11 cellular contexts compared by ENCODE assay signal in the genomic region with DNA sequence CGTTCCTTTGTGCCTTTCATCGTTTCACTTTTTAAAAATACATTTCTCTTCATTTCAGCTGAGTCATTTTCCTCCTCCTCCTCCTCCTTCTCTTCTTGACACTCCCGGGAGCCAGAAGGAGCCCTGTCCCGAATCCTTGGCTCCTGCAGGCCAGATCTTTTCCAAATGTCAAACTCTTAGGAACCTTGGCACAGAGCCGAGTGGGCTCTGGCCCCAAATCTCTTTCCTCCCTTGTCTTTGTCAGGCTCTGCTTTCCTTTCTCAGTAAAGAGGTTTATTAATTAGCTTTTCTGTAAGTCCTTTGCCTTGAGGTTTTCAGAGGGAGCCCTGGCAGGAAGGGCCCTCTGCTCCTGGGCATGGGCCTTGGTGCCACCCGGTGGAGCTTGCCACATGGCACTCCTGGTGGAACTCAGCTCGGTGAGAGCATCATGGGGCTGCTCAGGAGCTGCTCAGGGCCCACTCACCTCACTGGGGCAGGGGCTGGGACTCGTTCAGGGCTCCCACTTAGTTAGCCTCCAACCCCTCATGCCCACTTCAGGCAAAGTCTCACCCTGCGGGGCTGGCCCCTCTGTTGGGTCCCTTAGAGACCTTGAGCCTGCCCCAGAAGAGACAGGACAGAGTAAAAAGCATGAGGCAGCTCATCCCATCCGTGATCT. TPM values are rescaled to one million over a fixed set of nuclear protein-coding genes. Genes with fewer than 3 reads are reported as not detected.
A peak's percentile ranks its signal among the peaks of the same experiment; 100 is the strongest.
DNase-seq lines count a peak whose midpoint lies in the region; ATAC-seq and TF ChIP-seq lines count a peak whose summit lies in the region.
"Had no signal": no experiment of that assay in that cellular context is flagged by ENCODE, and none has a peak within 500 bp of the region (broad histone marks: within the 10 kb centered on the region; RNA-seq: fewer than 3 reads in every experiment).

No MANE protein-coding gene starts in this region.

- WGBS in hepatocyte (ENCODE audit: low lambda C conversion rate, missing lambda C conversion rate): 77% methylated on average over 10 of the region's 10 CpGs

- no peaks in the 10 kb centered on the region for H3K79me2 ChIP-seq in hepatocyte

- H3K4me1 ChIP-seq in hepatocyte (ENCODE audit: insufficient read depth): peaks cover 12% of the 10 kb centered on the region
- peaks cover 26% of the 10 kb centered on the region for H3K4me1 ChIP-seq in rectal smooth muscle tissue (ENCODE audit: control insufficient read depth, insufficient read depth, low read length)

- H3K27me3 ChIP-seq in hepatocyte: no peaks in the 10 kb centered on the region
- no peaks in the 10 kb centered on the region for H3K27me3 ChIP-seq in rectal smooth muscle tissue (ENCODE audit: control insufficient read depth, insufficient read depth, low read length)
- H3K27me3 ChIP-seq: BE2C had no signal

- no peaks in the 10 kb centered on the region for H3K9me3 ChIP-seq in hepatocyte (ENCODE audit: low read depth)

- DNase-seq in AG10803 (ENCODE audit: low read depth) (peak; percentile 49), astrocyte of the hippocampus (ENCODE audit: low read depth, low spot score) (peak; percentile 54), hepatocyte (ENCODE audit: low spot score) (no peak), EL (no peak)
- DNase-seq in stimulated activated naive CD4-positive, alpha-beta T cell (lab: John Stamatoyannopoulos, UW): no peak
- DNase-seq: BE2C, NCI-H146 had no signal

- H3K27ac ChIP-seq in hepatocyte: peak overlapping the region; percentile 55
- peak overlapping the region; percentile 65 for H3K27ac ChIP-seq in rectal smooth muscle tissue (ENCODE audit: low read depth, low read length)

- no peaks in the 10 kb centered on the region for H4K20me1 ChIP-seq in hepatocyte (ENCODE audit: insufficient read depth, poor library complexity, severe bottlenecking)

- H3K4me2 ChIP-seq in hepatocyte: no peak overlapping the region

- no peaks in the 10 kb centered on the region for H3K36me3 ChIP-seq in hepatocyte (replicated peaks; ENCODE audit: insufficient read depth, low read depth)
- no peaks in the 10 kb centered on the region for H3K36me3 ChIP-seq in rectal smooth muscle tissue (ENCODE audit: control insufficient read depth, insufficient read depth, low read length)
- H3K36me3 ChIP-seq: BE2C had no signal

- TF ChIP-seq CTCF in AG10803 (conservative IDR thresholded peaks at IDR 0.05; ENCODE audit: low read length): no peak
- TF ChIP-seq CTCF in hepatocyte (IDR thresholded peaks at IDR 0.05; ENCODE audit: poor library complexity): no peak

- H3K9me2 ChIP-seq in hepatocyte (replicated peaks; ENCODE audit: insufficient read depth): no peaks in the 10 kb centered on the region

- no peak overlapping the region for H3K9ac ChIP-seq in rectal smooth muscle tissue (ENCODE audit: low read length)

- H3K4me3 ChIP-seq in AG10803 (ENCODE audit: low read length): no peak overlapping the region
- no peak overlapping the region for H3K4me3 ChIP-seq in hepatocyte
- H3K4me3 ChIP-seq in rectal smooth muscle tissue (ENCODE audit: low read length): no peak overlapping the region
- H3K4me3 ChIP-seq: lung had no signal

- H2AFZ ChIP-seq in hepatocyte: no peak overlapping the region

- ATAC-seq in GM21786 (IDR thresholded peaks at IDR 0.05; ENCODE audit: unreplicated experiment) (no peak), HG03045 (IDR thresholded peaks at IDR 0.05; ENCODE audit: unreplicated experiment) (no peak)

RNA-seq across cellular contexts. Expression of a gene that starts 17.2 kb away (rescaled TPM):
- 26.6 and 28.6 TPM in 2 replicates for total RNA-seq in hepatocyte
- 27.8 and 38.8 TPM in 2 replicates for polyA plus RNA-seq in hepatocyte

Comparison
In these comparisons a context has a peak if more than half of its experiments do, and no peak if none do; other contexts are left out.
1. DNase-seq: peak in AG10803 (single experiment) and astrocyte of the hippocampus (single experiment); none in hepatocyte (single experiment), stimulated activated naive CD4-positive, alpha-beta T cell (0 of 6) and EL (single experiment).